In the genomic region with DNA sequence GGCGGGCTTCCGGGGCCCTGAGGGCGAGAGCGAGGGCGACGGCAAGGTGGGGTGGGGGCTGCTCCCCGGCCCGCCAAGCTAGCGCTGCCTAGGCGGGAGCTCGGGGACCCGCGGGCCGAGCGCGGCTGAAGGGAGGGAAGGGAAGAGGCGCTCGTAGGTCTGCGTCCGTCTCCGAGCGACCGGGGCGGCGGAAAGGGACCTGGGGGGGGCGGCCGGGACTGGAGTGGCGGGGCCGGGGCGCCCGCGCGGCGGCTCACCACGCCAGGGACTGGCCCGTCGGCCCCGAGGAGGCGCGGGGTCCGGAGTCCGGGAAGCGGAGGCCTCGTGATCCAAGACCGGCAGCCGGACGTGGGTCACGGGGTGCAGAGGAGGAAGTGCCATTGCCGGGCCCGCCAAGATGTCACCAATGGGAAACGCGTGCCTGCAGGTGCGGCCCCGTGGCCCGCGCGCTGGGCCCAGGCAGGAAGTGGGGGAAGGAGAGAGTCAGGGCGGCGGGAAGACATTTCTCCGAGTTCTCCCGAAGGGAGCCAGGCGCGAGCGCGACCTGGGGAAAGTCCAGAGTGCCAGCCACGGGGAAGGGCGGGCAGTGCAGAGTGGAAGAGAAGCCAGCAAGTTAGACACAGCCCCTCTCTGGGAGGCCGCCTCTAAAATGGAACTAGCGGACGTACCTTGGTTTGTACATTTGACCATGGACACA, we compare ENCODE assay signal across 1 cellular context.
TF ChIP-seq lines count a peak whose summit lies in the region.

No MANE protein-coding gene starts in this region.

TF ChIP-seq in HepG2, 621 proteins besides CTCF, POLR2A, EP300 and RAD21 (continued from another document and continues in another):
- no peak; the same call in 1 of the 2 replicates for TF ChIP-seq HNF1A (IDR thresholded peaks at IDR 0.05; ENCODE audit: low read depth)
- TF ChIP-seq HNF1A (CRISPR knock-in tag; IDR thresholded peaks at IDR 0.05; ENCODE audit: borderline replicate concordance) = peak; percentile 68
- TF ChIP-seq IKZF5 (CRISPR knock-in tag; IDR thresholded peaks at IDR 0.05) = peak; percentile 80
- no peak for TF ChIP-seq MAFK (conservative IDR thresholded peaks at IDR 0.05 in 1 of 2, IDR thresholded peaks at IDR 0.05 in 1 of 2; ENCODE audit: low read length in 2 of 2)
- TF ChIP-seq ZNF503 (CRISPR knock-in tag; IDR thresholded peaks at IDR 0.05) = peak; percentile 79
- TF ChIP-seq ZFP36L1 (CRISPR knock-in tag; IDR thresholded peaks at IDR 0.05) = peak; percentile 92; the same call in 1 of the 2 replicates
- TF ChIP-seq NR2F6 (IDR thresholded peaks at IDR 0.05) = no peak; the same call in 1 of the 2 replicates
- peak; percentile 83; the same call in 1 of the 2 replicates for TF ChIP-seq NR2F6 (CRISPR knock-in tag; IDR thresholded peaks at IDR 0.05)
- peak; percentile 78 for TF ChIP-seq ZNF781 (CRISPR knock-in tag; IDR thresholded peaks at IDR 0.05; ENCODE audit: borderline replicate concordance, not compliant biosample characterization)
- TF ChIP-seq ZNF552 (CRISPR knock-in tag; IDR thresholded peaks at IDR 0.05; ENCODE audit: borderline replicate concordance) = peak; percentile 72; the same call in 1 of the 2 replicates
- peak; percentile 86 for TF ChIP-seq MEF2D (CRISPR knock-in tag; IDR thresholded peaks at IDR 0.05)
- peak; percentile 96 for TF ChIP-seq ETV5 (CRISPR knock-in tag; IDR thresholded peaks at IDR 0.05; ENCODE audit: borderline replicate concordance)
- peak; percentile 87; the same call in 1 of the 2 replicates for TF ChIP-seq ZNF879 (CRISPR knock-in tag; IDR thresholded peaks at IDR 0.05)
- peak; percentile 92; the same call in 1 of the 2 replicates for TF ChIP-seq ZNF747 (CRISPR knock-in tag; IDR thresholded peaks at IDR 0.05; ENCODE audit: borderline replicate concordance)
- TF ChIP-seq PATZ1 (CRISPR knock-in tag; IDR thresholded peaks at IDR 0.05) = peak; percentile 88
- no peak for TF ChIP-seq NFRKB (IDR thresholded peaks at IDR 0.05)
- peak; percentile 76; the same call in 1 of the 2 replicates for TF ChIP-seq KLF12 (CRISPR knock-in tag; IDR thresholded peaks at IDR 0.05; ENCODE audit: borderline replicate concordance)
- TF ChIP-seq TOPORS (CRISPR knock-in tag; IDR thresholded peaks at IDR 0.05) = no peak
- TF ChIP-seq ZNF614 (CRISPR knock-in tag; IDR thresholded peaks at IDR 0.05; ENCODE audit: borderline replicate concordance) = peak; percentile 77; the same call in 1 of the 2 replicates
- TF ChIP-seq ZFP1 (CRISPR knock-in tag; IDR thresholded peaks at IDR 0.05) = no peak
- TF ChIP-seq NR2C2 (CRISPR knock-in tag; IDR thresholded peaks at IDR 0.05; ENCODE audit: borderline replicate concordance) = peak; percentile 67; the same call in 1 of the 2 replicates
- no peak for TF ChIP-seq ZNF326 (CRISPR knock-in tag; IDR thresholded peaks at IDR 0.05; ENCODE audit: borderline replicate concordance)
- TF ChIP-seq ZNF331 (CRISPR knock-in tag; IDR thresholded peaks at IDR 0.05) = peak; percentile 71; the same call in 1 of the 2 replicates
- TF ChIP-seq HIVEP1 (CRISPR knock-in tag; IDR thresholded peaks at IDR 0.05) = peak; percentile 93
- TF ChIP-seq TARDBP (CRISPR knock-in tag; IDR thresholded peaks at IDR 0.05) = peak; percentile 61
- TF ChIP-seq LCORL (IDR thresholded peaks at IDR 0.05) = no peak
- peak; percentile 44; the same call in 1 of the 2 replicates for TF ChIP-seq LCORL (CRISPR knock-in tag; IDR thresholded peaks at IDR 0.05)
- 0 out of 2 replicates have a peak, but pooled peaks have one; percentile 85 for TF ChIP-seq SIN3A (IDR thresholded peaks at IDR 0.05; ENCODE audit: borderline replicate concordance, low read depth, low read length)
- TF ChIP-seq RAD51 (IDR thresholded peaks at IDR 0.05; ENCODE audit: borderline replicate concordance) = peak; percentile 83
- TF ChIP-seq SMYD3 (CRISPR knock-in tag; IDR thresholded peaks at IDR 0.05) = peak; percentile 86; the same call in 1 of the 2 replicates
- no peak for TF ChIP-seq ZNF33B (CRISPR knock-in tag; IDR thresholded peaks at IDR 0.05)
- peak; percentile 96 for TF ChIP-seq ZMAT3 (CRISPR knock-in tag; conservative IDR thresholded peaks at IDR 0.05)
- no peak for TF ChIP-seq ZNF576 (CRISPR knock-in tag; IDR thresholded peaks at IDR 0.05)
- no peak for TF ChIP-seq ZNF850 (CRISPR knock-in tag; conservative IDR thresholded peaks at IDR 0.05)
- TF ChIP-seq FIP1L1 (IDR thresholded peaks at IDR 0.05; ENCODE audit: borderline replicate concordance, insufficient read depth, low read depth, low read length) = peak; percentile 74; the same call in 1 of the 2 replicates
- 0 out of 2 replicates have a peak, but pooled peaks have one; percentile 0 for TF ChIP-seq GLI4 (CRISPR knock-in tag; IDR thresholded peaks at IDR 0.05; ENCODE audit: borderline replicate concordance)
- TF ChIP-seq ZBTB42 (CRISPR knock-in tag; IDR thresholded peaks at IDR 0.05) = 0 out of 2 replicates have a peak, but pooled peaks have one; percentile 29
- TF ChIP-seq, protein P1, sequence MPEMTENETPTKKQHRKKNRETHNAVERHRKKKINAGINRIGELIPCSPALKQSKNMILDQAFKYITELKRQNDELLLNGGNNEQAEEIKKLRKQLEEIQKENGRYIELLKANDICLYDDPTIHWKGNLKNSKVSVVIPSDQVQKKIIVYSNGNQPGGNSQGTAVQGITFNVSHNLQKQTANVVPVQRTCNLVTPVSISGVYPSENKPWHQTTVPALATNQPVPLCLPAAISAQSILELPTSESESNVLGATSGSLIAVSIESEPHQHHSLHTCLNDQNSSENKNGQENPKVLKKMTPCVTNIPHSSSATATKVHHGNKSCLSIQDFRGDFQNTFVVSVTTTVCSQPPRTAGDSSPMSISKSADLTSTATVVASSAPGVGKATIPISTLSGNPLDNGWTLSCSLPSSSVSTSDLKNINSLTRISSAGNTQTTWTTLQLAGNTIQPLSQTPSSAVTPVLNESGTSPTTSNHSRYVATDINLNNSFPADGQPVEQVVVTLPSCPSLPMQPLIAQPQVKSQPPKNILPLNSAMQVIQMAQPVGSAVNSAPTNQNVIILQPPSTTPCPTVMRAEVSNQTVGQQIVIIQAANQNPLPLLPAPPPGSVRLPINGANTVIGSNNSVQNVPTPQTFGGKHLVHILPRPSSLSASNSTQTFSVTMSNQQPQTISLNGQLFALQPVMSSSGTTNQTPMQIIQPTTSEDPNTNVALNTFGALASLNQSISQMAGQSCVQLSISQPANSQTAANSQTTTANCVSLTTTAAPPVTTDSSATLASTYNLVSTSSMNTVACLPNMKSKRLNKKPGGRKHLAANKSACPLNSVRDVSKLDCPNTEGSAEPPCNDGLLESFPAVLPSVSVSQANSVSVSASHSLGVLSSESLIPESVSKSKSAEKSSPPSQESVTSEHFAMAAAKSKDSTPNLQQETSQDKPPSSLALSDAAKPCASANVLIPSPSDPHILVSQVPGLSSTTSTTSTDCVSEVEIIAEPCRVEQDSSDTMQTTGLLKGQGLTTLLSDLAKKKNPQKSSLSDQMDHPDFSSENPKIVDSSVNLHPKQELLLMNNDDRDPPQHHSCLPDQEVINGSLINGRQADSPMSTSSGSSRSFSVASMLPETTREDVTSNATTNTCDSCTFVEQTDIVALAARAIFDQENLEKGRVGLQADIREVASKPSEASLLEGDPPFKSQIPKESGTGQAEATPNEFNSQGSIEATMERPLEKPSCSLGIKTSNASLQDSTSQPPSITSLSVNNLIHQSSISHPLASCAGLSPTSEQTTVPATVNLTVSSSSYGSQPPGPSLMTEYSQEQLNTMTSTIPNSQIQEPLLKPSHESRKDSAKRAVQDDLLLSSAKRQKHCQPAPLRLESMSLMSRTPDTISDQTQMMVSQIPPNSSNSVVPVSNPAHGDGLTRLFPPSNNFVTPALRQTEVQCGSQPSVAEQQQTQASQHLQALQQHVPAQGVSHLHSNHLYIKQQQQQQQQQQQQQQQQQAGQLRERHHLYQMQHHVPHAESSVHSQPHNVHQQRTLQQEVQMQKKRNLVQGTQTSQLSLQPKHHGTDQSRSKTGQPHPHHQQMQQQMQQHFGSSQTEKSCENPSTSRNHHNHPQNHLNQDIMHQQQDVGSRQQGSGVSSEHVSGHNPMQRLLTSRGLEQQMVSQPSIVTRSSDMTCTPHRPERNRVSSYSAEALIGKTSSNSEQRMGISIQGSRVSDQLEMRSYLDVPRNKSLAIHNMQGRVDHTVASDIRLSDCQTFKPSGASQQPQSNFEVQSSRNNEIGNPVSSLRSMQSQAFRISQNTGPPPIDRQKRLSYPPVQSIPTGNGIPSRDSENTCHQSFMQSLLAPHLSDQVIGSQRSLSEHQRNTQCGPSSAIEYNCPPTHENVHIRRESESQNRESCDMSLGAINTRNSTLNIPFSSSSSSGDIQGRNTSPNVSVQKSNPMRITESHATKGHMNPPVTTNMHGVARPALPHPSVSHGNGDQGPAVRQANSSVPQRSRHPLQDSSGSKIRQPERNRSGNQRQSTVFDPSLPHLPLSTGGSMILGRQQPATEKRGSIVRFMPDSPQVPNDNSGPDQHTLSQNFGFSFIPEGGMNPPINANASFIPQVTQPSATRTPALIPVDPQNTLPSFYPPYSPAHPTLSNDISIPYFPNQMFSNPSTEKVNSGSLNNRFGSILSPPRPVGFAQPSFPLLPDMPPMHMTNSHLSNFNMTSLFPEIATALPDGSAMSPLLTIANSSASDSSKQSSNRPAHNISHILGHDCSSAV (CRISPR knock-in tag; IDR thresholded peaks at IDR 0.05; ENCODE audit: borderline replicate concordance) = no peak
